Comparison of ENCODE assay signal across 2 cellular contexts in the genomic region with DNA sequence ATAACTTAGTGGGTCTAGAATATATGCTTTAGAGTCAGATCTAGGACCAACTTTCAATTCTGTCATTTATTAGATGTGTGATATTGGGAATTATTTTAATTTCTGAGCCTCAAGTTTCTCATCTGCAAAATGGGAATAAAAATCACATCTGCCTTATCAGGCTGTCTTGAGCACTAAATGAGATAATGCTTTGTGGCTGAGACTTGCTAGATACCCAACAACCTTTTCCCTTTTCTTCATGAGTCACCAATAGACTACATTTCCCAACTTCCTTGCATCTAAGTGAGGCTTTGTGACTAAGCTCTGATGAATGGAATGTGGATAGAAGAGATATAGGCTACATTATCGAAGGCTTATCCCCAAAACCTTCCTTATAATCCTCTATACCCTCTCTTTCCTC.
A peak's percentile ranks its signal among the peaks of the same experiment; 100 is the strongest.
TF ChIP-seq lines count a peak whose summit lies in the region.

No MANE protein-coding gene starts in this region.

TF ChIP-seq in IMR-90, 13 proteins besides CTCF, POLR2A, EP300 and RAD21:
- TF ChIP-seq, protein P1, sequence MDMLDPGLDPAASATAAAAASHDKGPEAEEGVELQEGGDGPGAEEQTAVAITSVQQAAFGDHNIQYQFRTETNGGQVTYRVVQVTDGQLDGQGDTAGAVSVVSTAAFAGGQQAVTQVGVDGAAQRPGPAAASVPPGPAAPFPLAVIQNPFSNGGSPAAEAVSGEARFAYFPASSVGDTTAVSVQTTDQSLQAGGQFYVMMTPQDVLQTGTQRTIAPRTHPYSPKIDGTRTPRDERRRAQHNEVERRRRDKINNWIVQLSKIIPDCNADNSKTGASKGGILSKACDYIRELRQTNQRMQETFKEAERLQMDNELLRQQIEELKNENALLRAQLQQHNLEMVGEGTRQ (IDR thresholded peaks at IDR 0.05; ENCODE audit: low read depth, low read length), result no peak
- TF ChIP-seq RCOR1 (IDR thresholded peaks at IDR 0.05; ENCODE audit: insufficient replicate concordance, low read length) (no peak), NFE2L2 (IDR thresholded peaks at IDR 0.05; ENCODE audit: low read depth, low read length) (no peak), CEBPB (IDR thresholded peaks at IDR 0.05; ENCODE audit: low read depth, low read length) (peak; percentile 66), FOS (IDR thresholded peaks at IDR 0.05; ENCODE audit: low read depth, low read length) (peak; percentile 26; the same call in 1 of the 2 replicates), BHLHE40 (IDR thresholded peaks at IDR 0.05; ENCODE audit: low read depth, low read length) (no peak), SMC3 (IDR thresholded peaks at IDR 0.05; ENCODE audit: low read depth, low read length) (no peak), MAFK (IDR thresholded peaks at IDR 0.05; ENCODE audit: low read depth, low read length) (no peak), MAZ (IDR thresholded peaks at IDR 0.05; ENCODE audit: borderline replicate concordance, low read depth, low read length) (no peak), CHD1 (IDR thresholded peaks at IDR 0.05; ENCODE audit: low read depth, low read length) (no peak), MXI1 (IDR thresholded peaks at IDR 0.05; ENCODE audit: borderline replicate concordance, low read depth, low read length) (no peak), RFX5 (IDR thresholded peaks at IDR 0.05; ENCODE audit: low read depth, low read length) (no peak)
- TF ChIP-seq, protein P2, sequence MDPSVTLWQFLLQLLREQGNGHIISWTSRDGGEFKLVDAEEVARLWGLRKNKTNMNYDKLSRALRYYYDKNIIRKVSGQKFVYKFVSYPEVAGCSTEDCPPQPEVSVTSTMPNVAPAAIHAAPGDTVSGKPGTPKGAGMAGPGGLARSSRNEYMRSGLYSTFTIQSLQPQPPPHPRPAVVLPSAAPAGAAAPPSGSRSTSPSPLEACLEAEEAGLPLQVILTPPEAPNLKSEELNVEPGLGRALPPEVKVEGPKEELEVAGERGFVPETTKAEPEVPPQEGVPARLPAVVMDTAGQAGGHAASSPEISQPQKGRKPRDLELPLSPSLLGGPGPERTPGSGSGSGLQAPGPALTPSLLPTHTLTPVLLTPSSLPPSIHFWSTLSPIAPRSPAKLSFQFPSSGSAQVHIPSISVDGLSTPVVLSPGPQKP (IDR thresholded peaks at IDR 0.05; ENCODE audit: borderline replicate concordance, low read depth, low read length), result no peak

TF ChIP-seq in K562, 482 proteins besides CTCF, POLR2A, EP300 and RAD21:
- TF ChIP-seq L3MBTL2 (IDR thresholded peaks at IDR 0.05) (no peak), ZNF75A (CRISPR knock-in tag; IDR thresholded peaks at IDR 0.05) (no peak), SETDB1 (IDR thresholded peaks at IDR 0.05; ENCODE audit: low read length) (no peak), FOSL1 (tag; conservative IDR thresholded peaks at IDR 0.05) (peak; percentile 91), RBM25 (IDR thresholded peaks at IDR 0.05; ENCODE audit: low read depth, low read length, severe bottlenecking) (peak; percentile 95), ZSCAN29 (IDR thresholded peaks at IDR 0.05) (no peak), ZNF140 (CRISPR knock-in tag; IDR thresholded peaks at IDR 0.05) (no peak), PCBP1 (IDR thresholded peaks at IDR 0.05; ENCODE audit: low read depth, low read length, poor library complexity, severe bottlenecking) (no peak), CTBP1 (IDR thresholded peaks at IDR 0.05; ENCODE audit: borderline replicate concordance) (no peak), TGIF2 (CRISPR knock-in tag; IDR thresholded peaks at IDR 0.05) (no peak), ARID1B (IDR thresholded peaks at IDR 0.05) (0 out of 2 replicates have a peak, but pooled peaks have one; percentile 7), ZNF184 (CRISPR knock-in tag; IDR thresholded peaks at IDR 0.05) (no peak), MIER1 (IDR thresholded peaks at IDR 0.05; ENCODE audit: low read depth) (no peak), BCOR (IDR thresholded peaks at IDR 0.05) (peak; percentile 53; the same call in 1 of the 2 replicates), ZNF239 (CRISPR knock-in tag; IDR thresholded peaks at IDR 0.05) (peak; percentile 93), ZNF311 (CRISPR knock-in tag; IDR thresholded peaks at IDR 0.05) (no peak), JUND (IDR thresholded peaks at IDR 0.05; ENCODE audit: borderline replicate concordance, low read depth, low read length) (peak; percentile 41; the same call in 1 of the 2 replicates), JUND (tag; IDR thresholded peaks at IDR 0.05; ENCODE audit: borderline replicate concordance, low read depth, low read length) (no peak; the same call in 2 of the 3 replicates), CXXC5 (CRISPR knock-in tag; IDR thresholded peaks at IDR 0.05) (no peak), HMG20A (CRISPR knock-in tag; conservative IDR thresholded peaks at IDR 0.05) (no peak), RCOR1 (IDR thresholded peaks at IDR 0.05; ENCODE audit: borderline replicate concordance in 1 of 2, low read depth in 2 of 2, low read length in 2 of 2) (peak in 1 of 2 experiments; percentile 69; a peak in 1 of 4 replicates), ZNF644 (tag; IDR thresholded peaks at IDR 0.05; ENCODE audit: low read depth) (no peak), ZNF175 (CRISPR knock-in tag; IDR thresholded peaks at IDR 0.05; ENCODE audit: low read depth) (no peak), HDAC2 (IDR thresholded peaks at IDR 0.05) (peak; percentile 46; the same call in 1 of the 2 replicates), SOX6 (IDR thresholded peaks at IDR 0.05) (no peak), TRIM24 (IDR thresholded peaks at IDR 0.05) (peak in 1 of 2 experiments; percentile 46; a peak in 1 of 4 replicates), ADNP (tag; IDR thresholded peaks at IDR 0.05) (peak; percentile 93), HEY1 (CRISPR knock-in tag; IDR thresholded peaks at IDR 0.05; ENCODE audit: borderline replicate concordance) (no peak), ZNF347 (CRISPR knock-in tag; IDR thresholded peaks at IDR 0.05; ENCODE audit: low read depth) (no peak), KDM1A (IDR thresholded peaks at IDR 0.05) (peak in 1 of 2 experiments; percentile 48; a peak in 2 of 4 replicates), CREM (IDR thresholded peaks at IDR 0.05; ENCODE audit: low read depth) (no peak), MYBL2 (IDR thresholded peaks at IDR 0.05; ENCODE audit: low read depth) (no peak), MYBL2 (CRISPR knock-in tag; IDR thresholded peaks at IDR 0.05; ENCODE audit: borderline replicate concordance) (no peak), HDAC8 (tag; IDR thresholded peaks at IDR 0.05) (no peak), CHD4 (IDR thresholded peaks at IDR 0.05; ENCODE audit: insufficient read depth, insufficient replicate concordance, low read depth, low read length, poor library complexity, severe bottlenecking) (peak; percentile 80)
- TF ChIP-seq, protein P3, sequence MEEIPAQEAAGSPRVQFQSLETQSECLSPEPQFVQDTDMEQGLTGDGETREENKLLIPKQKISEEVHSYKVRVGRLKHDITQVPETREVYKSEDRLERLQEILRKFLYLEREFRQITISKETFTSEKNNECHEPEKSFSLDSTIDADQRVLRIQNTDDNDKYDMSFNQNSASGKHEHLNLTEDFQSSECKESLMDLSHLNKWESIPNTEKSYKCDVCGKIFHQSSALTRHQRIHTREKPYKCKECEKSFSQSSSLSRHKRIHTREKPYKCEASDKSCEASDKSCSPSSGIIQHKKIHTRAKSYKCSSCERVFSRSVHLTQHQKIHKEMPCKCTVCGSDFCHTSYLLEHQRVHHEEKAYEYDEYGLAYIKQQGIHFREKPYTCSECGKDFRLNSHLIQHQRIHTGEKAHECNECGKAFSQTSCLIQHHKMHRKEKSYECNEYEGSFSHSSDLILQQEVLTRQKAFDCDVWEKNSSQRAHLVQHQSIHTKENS (CRISPR knock-in tag; IDR thresholded peaks at IDR 0.05), result no peak
- TF ChIP-seq, protein P4, sequence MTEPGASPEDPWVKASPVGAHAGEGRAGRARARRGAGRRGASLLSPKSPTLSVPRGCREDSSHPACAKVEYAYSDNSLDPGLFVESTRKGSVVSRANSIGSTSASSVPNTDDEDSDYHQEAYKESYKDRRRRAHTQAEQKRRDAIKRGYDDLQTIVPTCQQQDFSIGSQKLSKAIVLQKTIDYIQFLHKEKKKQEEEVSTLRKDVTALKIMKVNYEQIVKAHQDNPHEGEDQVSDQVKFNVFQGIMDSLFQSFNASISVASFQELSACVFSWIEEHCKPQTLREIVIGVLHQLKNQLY (CRISPR knock-in tag; conservative IDR thresholded peaks at IDR 0.05), result no peak
- TF ChIP-seq, protein P5, sequence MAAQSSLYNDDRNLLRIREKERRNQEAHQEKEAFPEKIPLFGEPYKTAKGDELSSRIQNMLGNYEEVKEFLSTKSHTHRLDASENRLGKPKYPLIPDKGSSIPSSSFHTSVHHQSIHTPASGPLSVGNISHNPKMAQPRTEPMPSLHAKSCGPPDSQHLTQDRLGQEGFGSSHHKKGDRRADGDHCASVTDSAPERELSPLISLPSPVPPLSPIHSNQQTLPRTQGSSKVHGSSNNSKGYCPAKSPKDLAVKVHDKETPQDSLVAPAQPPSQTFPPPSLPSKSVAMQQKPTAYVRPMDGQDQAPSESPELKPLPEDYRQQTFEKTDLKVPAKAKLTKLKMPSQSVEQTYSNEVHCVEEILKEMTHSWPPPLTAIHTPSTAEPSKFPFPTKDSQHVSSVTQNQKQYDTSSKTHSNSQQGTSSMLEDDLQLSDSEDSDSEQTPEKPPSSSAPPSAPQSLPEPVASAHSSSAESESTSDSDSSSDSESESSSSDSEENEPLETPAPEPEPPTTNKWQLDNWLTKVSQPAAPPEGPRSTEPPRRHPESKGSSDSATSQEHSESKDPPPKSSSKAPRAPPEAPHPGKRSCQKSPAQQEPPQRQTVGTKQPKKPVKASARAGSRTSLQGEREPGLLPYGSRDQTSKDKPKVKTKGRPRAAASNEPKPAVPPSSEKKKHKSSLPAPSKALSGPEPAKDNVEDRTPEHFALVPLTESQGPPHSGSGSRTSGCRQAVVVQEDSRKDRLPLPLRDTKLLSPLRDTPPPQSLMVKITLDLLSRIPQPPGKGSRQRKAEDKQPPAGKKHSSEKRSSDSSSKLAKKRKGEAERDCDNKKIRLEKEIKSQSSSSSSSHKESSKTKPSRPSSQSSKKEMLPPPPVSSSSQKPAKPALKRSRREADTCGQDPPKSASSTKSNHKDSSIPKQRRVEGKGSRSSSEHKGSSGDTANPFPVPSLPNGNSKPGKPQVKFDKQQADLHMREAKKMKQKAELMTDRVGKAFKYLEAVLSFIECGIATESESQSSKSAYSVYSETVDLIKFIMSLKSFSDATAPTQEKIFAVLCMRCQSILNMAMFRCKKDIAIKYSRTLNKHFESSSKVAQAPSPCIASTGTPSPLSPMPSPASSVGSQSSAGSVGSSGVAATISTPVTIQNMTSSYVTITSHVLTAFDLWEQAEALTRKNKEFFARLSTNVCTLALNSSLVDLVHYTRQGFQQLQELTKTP (IDR thresholded peaks at IDR 0.05; ENCODE audit: low read depth in 1 of 2, partially characterized antibody in 2 of 2), result no peak
- TF ChIP-seq, protein P6, sequence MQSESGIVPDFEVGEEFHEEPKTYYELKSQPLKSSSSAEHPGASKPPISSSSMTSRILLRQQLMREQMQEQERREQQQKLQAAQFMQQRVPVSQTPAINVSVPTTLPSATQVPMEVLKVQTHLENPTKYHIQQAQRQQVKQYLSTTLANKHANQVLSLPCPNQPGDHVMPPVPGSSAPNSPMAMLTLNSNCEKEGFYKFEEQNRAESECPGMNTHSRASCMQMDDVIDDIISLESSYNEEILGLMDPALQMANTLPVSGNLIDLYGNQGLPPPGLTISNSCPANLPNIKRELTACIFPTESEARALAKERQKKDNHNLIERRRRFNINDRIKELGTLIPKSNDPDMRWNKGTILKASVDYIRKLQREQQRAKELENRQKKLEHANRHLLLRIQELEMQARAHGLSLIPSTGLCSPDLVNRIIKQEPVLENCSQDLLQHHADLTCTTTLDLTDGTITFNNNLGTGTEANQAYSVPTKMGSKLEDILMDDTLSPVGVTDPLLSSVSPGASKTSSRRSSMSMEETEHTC (IDR thresholded peaks at IDR 0.05), result no peak
- TF ChIP-seq, protein P7, sequence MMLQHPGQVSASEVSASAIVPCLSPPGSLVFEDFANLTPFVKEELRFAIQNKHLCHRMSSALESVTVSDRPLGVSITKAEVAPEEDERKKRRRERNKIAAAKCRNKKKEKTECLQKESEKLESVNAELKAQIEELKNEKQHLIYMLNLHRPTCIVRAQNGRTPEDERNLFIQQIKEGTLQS (IDR thresholded peaks at IDR 0.05), result peak; percentile 52; the same call in 1 of the 2 replicates
- TF ChIP-seq, protein P7 (CRISPR knock-in tag; conservative IDR thresholded peaks at IDR 0.05), result no peak
- TF ChIP-seq, protein P8, sequence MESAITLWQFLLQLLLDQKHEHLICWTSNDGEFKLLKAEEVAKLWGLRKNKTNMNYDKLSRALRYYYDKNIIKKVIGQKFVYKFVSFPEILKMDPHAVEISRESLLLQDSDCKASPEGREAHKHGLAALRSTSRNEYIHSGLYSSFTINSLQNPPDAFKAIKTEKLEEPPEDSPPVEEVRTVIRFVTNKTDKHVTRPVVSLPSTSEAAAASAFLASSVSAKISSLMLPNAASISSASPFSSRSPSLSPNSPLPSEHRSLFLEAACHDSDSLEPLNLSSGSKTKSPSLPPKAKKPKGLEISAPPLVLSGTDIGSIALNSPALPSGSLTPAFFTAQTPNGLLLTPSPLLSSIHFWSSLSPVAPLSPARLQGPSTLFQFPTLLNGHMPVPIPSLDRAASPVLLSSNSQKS (CRISPR knock-in tag; IDR thresholded peaks at IDR 0.05), result no peak
- TF ChIP-seq, protein P9, sequence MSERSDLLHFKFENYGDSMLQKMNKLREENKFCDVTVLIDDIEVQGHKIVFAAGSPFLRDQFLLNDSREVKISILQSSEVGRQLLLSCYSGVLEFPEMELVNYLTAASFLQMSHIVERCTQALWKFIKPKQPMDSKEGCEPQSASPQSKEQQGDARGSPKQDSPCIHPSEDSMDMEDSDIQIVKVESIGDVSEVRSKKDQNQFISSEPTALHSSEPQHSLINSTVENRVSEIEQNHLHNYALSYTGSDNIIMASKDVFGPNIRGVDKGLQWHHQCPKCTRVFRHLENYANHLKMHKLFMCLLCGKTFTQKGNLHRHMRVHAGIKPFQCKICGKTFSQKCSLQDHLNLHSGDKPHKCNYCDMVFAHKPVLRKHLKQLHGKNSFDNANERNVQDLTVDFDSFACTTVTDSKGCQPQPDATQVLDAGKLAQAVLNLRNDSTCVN (CRISPR knock-in tag; IDR thresholded peaks at IDR 0.05), result no peak
